ENCODE assay signal across 11 cellular contexts in genomic region chr10:30476511-30476910, GRCh38.
"Had no signal": no experiment of that assay in that cellular context is flagged by ENCODE, and none has a peak within 500 bp of the region (broad histone marks: within the 10 kb centered on the region; RNA-seq: fewer than 3 reads in every experiment).

No MANE protein-coding gene starts in this region.

- H3K27ac Mint-ChIP-seq: mesothelial cell of epicardium had no signal

- DNase-seq: dermis blood vessel endothelial cell; heart left ventricle; hippocampal formation; psoas muscle; retina; stimulated activated CD4-positive, alpha-beta T cell treated with anti-CD3 and anti-CD28 coated beads, Interleukin-2, amount 100 ng/mL, for 24 hours; stimulated activated CD4-positive, alpha-beta T cell treated with anti-CD3 and anti-CD28 coated beads, Interleukin-4, amount 100 ng/mL, for 4 hours; stimulated activated naive CD8-positive, alpha-beta T cell treated with anti-CD3 and anti-CD28 coated beads, Interleukin-15, Interleukin-2, amounts not matched to agents 100 U/mL and 50 U/mL, for 24 hours had no signal

- H3K36me3 Mint-ChIP-seq: mesothelial cell of epicardium had no signal

- H3K4me1 Mint-ChIP-seq: mesothelial cell of epicardium had no signal

- ATAC-seq: esophagus mucosa; heart left ventricle; psoas muscle; sciatic nerve; stimulated activated naive CD8-positive, alpha-beta T cell treated with anti-CD3 and anti-CD28 coated beads, Interleukin-15, Interleukin-2, amounts not matched to agents 100 U/mL and 50 U/mL, for 24 hours had no signal

- H3K4me3 Mint-ChIP-seq: mesothelial cell of epicardium had no signal
